ENCODE assay signal across 22 cellular contexts in the genomic region with DNA sequence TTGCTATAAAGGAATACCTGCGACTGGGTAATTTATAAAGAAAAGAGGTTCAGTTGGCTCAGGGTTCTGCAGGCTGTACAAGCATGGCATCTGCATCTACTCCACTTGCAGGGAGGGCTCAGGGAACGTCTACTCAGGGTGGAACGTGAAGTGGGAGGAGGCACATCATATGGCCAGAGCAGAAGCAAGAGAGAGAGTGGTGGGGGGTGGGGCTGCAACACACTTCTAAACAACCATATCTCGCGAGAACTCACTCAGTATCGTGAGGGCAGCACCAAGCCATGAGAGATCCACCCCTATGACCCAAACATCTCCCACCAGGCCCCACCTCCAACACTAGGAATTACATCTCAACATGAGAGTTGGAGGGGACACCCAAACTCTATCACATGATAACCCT.
DNase-seq lines count a peak whose midpoint lies in the region; ATAC-seq, FAIRE-seq and TF ChIP-seq lines count a peak whose summit lies in the region.
"Had no signal": no experiment of that assay in that cellular context is flagged by ENCODE, and none has a peak within 500 bp of the region (broad histone marks: within the 10 kb centered on the region; RNA-seq: fewer than 3 reads in every experiment).

No MANE protein-coding gene starts in this region.

- no peak for TF ChIP-seq POLR2A in K562 (conservative IDR thresholded peaks at IDR 0.05)
- TF ChIP-seq POLR2A in stomach (IDR thresholded peaks at IDR 0.05), result no peak

- in situ Hi-C loops in K562 (cut with MboI), result no loop called here

- no peak overlapping the region for H3K9ac ChIP-seq in K562 (ENCODE audit: insufficient read depth in 1 of 2, low read depth in 2 of 2, low read length in 2 of 2)
- H3K9ac ChIP-seq: BLaER1 treated with 17β-estradiol and CSF1 and Interleukin-3, amounts not matched to agents 10 nM and 100 nM had no signal

- FAIRE-seq in K562 (lab: Jason Lieb, UNC) (no peak), pancreas (lab: Jason Lieb, UNC) (no peak)
- FAIRE-seq: A549, D721Med, G401.6, GM12891, GM19239 had no signal

- H3K36me3 ChIP-seq in K562 (ENCODE audit: control insufficient read depth, insufficient read depth, low read length), result no peaks in the 10 kb centered on the region
- no peaks in the 10 kb centered on the region for H3K36me3 ChIP-seq in pancreas
- H3K36me3 ChIP-seq in stomach, result no peaks in the 10 kb centered on the region
- H3K36me3 ChIP-seq in left lung, result no peaks in the 10 kb centered on the region
- H3K36me3 ChIP-seq: BLaER1 treated with 17β-estradiol and CSF1 and Interleukin-3, amounts not matched to agents 10 nM and 100 nM had no signal

- TF ChIP-seq CTCF in K562 (IDR thresholded peaks at IDR 0.05 in 2 of 3, conservative IDR thresholded peaks at IDR 0.05 in 1 of 3; ENCODE audit: insufficient read depth in 2 of 3, low read depth in 1 of 3, low read length in 3 of 3) (no peak), pancreas (IDR thresholded peaks at IDR 0.05) (no peak), stomach (IDR thresholded peaks at IDR 0.05) (no peak), left lung (IDR thresholded peaks at IDR 0.05) (no peak)

- H3K4me1 ChIP-seq in K562 (replicated peaks in 1 of 2; ENCODE audit: control insufficient read depth in 2 of 2, insufficient read depth in 2 of 2, low read length in 2 of 2) (no peaks in the 10 kb centered on the region), pancreas (peaks cover 9 to 46% (median 30%) of the 10 kb centered on the region in 3 donors), stomach (peaks cover 6 to 41% (median 18%) of the 10 kb centered on the region in 4 donors), left lung (no peaks in the 10 kb centered on the region)
- H3K4me1 ChIP-seq: A549; BLaER1 treated with 17β-estradiol and CSF1 and Interleukin-3, amounts not matched to agents 10 nM and 100 nM; Caco-2 had no signal

- DNase-seq in K562 (ENCODE audit: extremely low read depth in 1 of 4, low spot score in 3 of 4) (no peak), epithelial cell of prostate (ENCODE audit: low read depth, low spot score) (no peak), pancreas (no peak), stomach (no peak), NCI-H2227 treated with DMSO at 0.1 percent for 48 hours (lab: John Stamatoyannopoulos, UW) (no peak), left lung (no peak)
- DNase-seq: AML-193; Caco-2; Calu3; CD4-positive, alpha-beta T cell; CD8-positive, alpha-beta T cell; DMS79 treated with DMSO at 0.1 percent for 48 hours; GF-D8 had no signal

- H4K20me1 ChIP-seq in K562 (replicated peaks; ENCODE audit: control insufficient read depth, insufficient read depth, low read length), result no peaks in the 10 kb centered on the region
- H4K20me1 ChIP-seq: BLaER1 treated with 17β-estradiol and CSF1 and Interleukin-3, amounts not matched to agents 10 nM and 100 nM had no signal

- H3K9me3 ChIP-seq in K562 (replicated peaks; ENCODE audit: control insufficient read depth, insufficient read depth, low read depth, low read length) (peaks cover 5% of the 10 kb centered on the region; the same call in 1 of the 2 replicates), pancreas (no peaks in the 10 kb centered on the region), stomach (no peaks in the 10 kb centered on the region), left lung (no peaks in the 10 kb centered on the region)
- H3K9me3 ChIP-seq: A549, Caco-2 had no signal

- CTCF ChIA-PET in K562 (lab: Yijun Ruan, JAX; ENCODE audit: low intra/inter-chr PET ratio), result no interaction called here

- TF ChIP-seq EP300 in K562 (IDR thresholded peaks at IDR 0.05; ENCODE audit: low read length), result no peak
- TF ChIP-seq EP300 in stomach (IDR thresholded peaks at IDR 0.05), result no peak

- H3K4me3 ChIP-seq in K562 (no peak overlapping the region), pancreas (no peak overlapping the region), stomach (no peak overlapping the region), left lung (no peak overlapping the region)
- H3K4me3 ChIP-seq: A549; BLaER1 treated with 17β-estradiol and CSF1 and Interleukin-3, amounts not matched to agents 10 nM and 100 nM had no signal

- H2AFZ ChIP-seq in K562 (ENCODE audit: low read depth, low read length), result no peak overlapping the region

- BruUV-seq in K562 (replicated peaks; lab: Mats Ljungman, UMichigan), result no TSS peak

- WGBS in K562 (ENCODE audit: insufficient coverage, low coverage, missing lambda C conversion rate), result 32% methylated on average over 6 of the region's 6 CpGs
- 48 to 51% methylated on average over 6 of the region's 6 CpGs for WGBS in pancreas, 2 donors
- 51 to 70% (median 66%) methylated on average over 3 to 6 of the region's 6 CpGs for whole genome bisulfite sequencing in stomach, 5 donors

- no peaks in the 10 kb centered on the region for H3K9me1 ChIP-seq in K562 (ENCODE audit: control insufficient read depth, insufficient read depth, low read length)

- no peak for TF ChIP-seq RAD21 in K562 (CRISPR knock-in tag; conservative IDR thresholded peaks at IDR 0.05 in 1 of 2, IDR thresholded peaks at IDR 0.05 in 1 of 2)

- intact Hi-C loops in K562 (cut with micrococcal nuclease), result no loop called here
- intact Hi-C loops in pancreas (cut with DNase I), result no loop called here
- intact Hi-C loops in stomach (cut with DNase I; ENCODE audit: low total_unique reads), result no loop called here
- intact Hi-C loops in left lung (cut with DNase I), result no loop called here

- no peak overlapping the region for H3K4me2 ChIP-seq in K562 (ENCODE audit: insufficient read depth, low read length)
- H3K4me2 ChIP-seq: A549; BLaER1 treated with 17β-estradiol and CSF1 and Interleukin-3, amounts not matched to agents 10 nM and 100 nM had no signal

- H3K27me3 ChIP-seq in K562 (ENCODE audit: control insufficient read depth in 2 of 2, insufficient read depth in 2 of 2, low read length in 2 of 2) (no peaks in the 10 kb centered on the region), pancreas (no peaks in the 10 kb centered on the region), stomach (no peaks in the 10 kb centered on the region), left lung (no peaks in the 10 kb centered on the region)
- H3K27me3 ChIP-seq: BLaER1 treated with 17β-estradiol and CSF1 and Interleukin-3, amounts not matched to agents 10 nM and 100 nM had no signal

- H3K79me2 ChIP-seq in K562 (ENCODE audit: control insufficient read depth, insufficient read depth, low read length), result no peaks in the 10 kb centered on the region

- ATAC-seq in K562, result peak; percentile 55; the same call in 2 of the 3 replicates
- ATAC-seq in pancreas, result peak in 3 of 4 donors; percentile 2 to 8 (median 4)
- ATAC-seq in GM21390 (IDR thresholded peaks at IDR 0.05; ENCODE audit: unreplicated experiment), result no peak
- no peak for ATAC-seq in left lung
- ATAC-seq: A549; CD8-positive, alpha-beta T cell had no signal

- POLR2A ChIA-PET in K562 (lab: Yijun Ruan, JAX), result no interaction called here

- H3K27ac ChIP-seq in K562 (ENCODE audit: extremely low read depth, low read depth, low read length) (no peak overlapping the region), epithelial cell of prostate (peak overlapping the region; percentile 29), pancreas (peak overlapping the region; percentile 39 to 75 (median 63)), stomach (peak overlapping the region; percentile 41 to 73 (median 50)), left lung (no peak overlapping the region)
- H3K27ac ChIP-seq: 22Rv1; A549; BLaER1 treated with 17β-estradiol and CSF1 and Interleukin-3, amounts not matched to agents 10 nM and 100 nM; C4-2B had no signal

TF ChIP-seq in K562, 482 proteins besides CTCF, POLR2A, EP300 and RAD21:
- no peak for TF ChIP-seq ZNF57 (CRISPR knock-in tag; IDR thresholded peaks at IDR 0.05)
- TF ChIP-seq CHD2 (IDR thresholded peaks at IDR 0.05; ENCODE audit: low read depth, low read length), result peak; percentile 79

Comparison
In these comparisons a context has a peak if more than half of its experiments do, and no peak if none do; other contexts are left out.
1. ATAC-seq: peak in K562 (single experiment) and pancreas (3 of 4); none in GM21390 (single experiment) and left lung (single experiment).
2. H3K27ac ChIP-seq: peak in epithelial cell of prostate (single experiment), pancreas (4 of 4) and stomach (5 of 5); none in K562 (single experiment) and left lung (0 of 2).